8 cellular contexts compared by ENCODE assay signal in genomic region chr22:38706101-38706884, GRCh38. TPM values are rescaled to one million over a fixed set of nuclear protein-coding genes. Genes with fewer than 3 reads are reported as not detected.
A peak's percentile ranks its signal among the peaks of the same experiment; 100 is the strongest.
DNase-seq lines count a peak whose midpoint lies in the region; ATAC-seq, FAIRE-seq and TF ChIP-seq lines count a peak whose summit lies in the region.

No MANE protein-coding gene starts in this region.

- peak overlapping the region; percentile 81 to 83 for H3K27ac Mint-ChIP-seq in T-cell

- H3K27me3 Mint-ChIP-seq in T-cell, result no peaks in the 10 kb centered on the region

- no peaks in the 10 kb centered on the region for H3K9me3 Mint-ChIP-seq in T-cell

- peak overlapping the region; percentile 93 for H3K9ac ChIP-seq in keratinocyte (ENCODE audit: control insufficient read depth, extremely low read depth, insufficient read depth, low read length)

- H3K36me3 Mint-ChIP-seq in T-cell, result peaks cover 26% of the 10 kb centered on the region

- H3K9me3 ChIP-seq in keratinocyte (ENCODE audit: control insufficient read depth, low read depth, low read length), result no peaks in the 10 kb centered on the region

- H3K4me1 Mint-ChIP-seq in T-cell, result peaks cover 56 to 65% (median 60%) of the 10 kb centered on the region in 3 donors

- POLR2A ChIA-PET in T-cell (lab: Charles Lee), result interaction anchor here in 1 of 2 donors (0.6 to 1.9 kb wide), 6 partner anchors 12 to 348 kb away, joined by 3 to 8 read pairs (median 4); partner anchors contain the start of gene TOMM22

- H3K27ac ChIP-seq in keratinocyte (ENCODE audit: control insufficient read depth, insufficient read depth, low read length), result peak overlapping the region; percentile 94

- H3K79me2 ChIP-seq in keratinocyte (ENCODE audit: control insufficient read depth, insufficient read depth, low read length), result peaks cover 52% of the 10 kb centered on the region

- H2AFZ ChIP-seq in keratinocyte (ENCODE audit: control insufficient read depth, low read length), result peak overlapping the region; percentile 64

- H3K4me3 ChIP-seq in GM08714 (ENCODE audit: low read length), result peak overlapping the region; percentile 98
- peak overlapping the region; percentile 94 to 95 for H3K4me3 ChIP-seq in cardiac fibroblast (replicated peaks in 1 of 2; ENCODE audit: low read depth in 2 of 2, low read length in 2 of 2)
- peak overlapping the region; percentile 88 to 99 (median 89) for H3K4me3 ChIP-seq in keratinocyte (ENCODE audit: control insufficient read depth in 2 of 3, extremely low read depth in 1 of 3, insufficient read depth in 2 of 3, low read depth in 1 of 3, low read length in 3 of 3)

- H3K4me2 ChIP-seq in keratinocyte (ENCODE audit: control insufficient read depth, extremely low read depth, insufficient read depth, low read depth, low read length), result peak overlapping the region; percentile 98

- H3K36me3 ChIP-seq in keratinocyte (ENCODE audit: control insufficient read depth in 2 of 2, extremely low read depth in 1 of 2, insufficient read depth in 2 of 2, low read length in 2 of 2), result peaks cover 0 to 7% of the 10 kb centered on the region in 2 experiments

- CTCF ChIA-PET in T-cell (lab: Charles Lee), result interaction anchor here (0.6 to 3.6 kb wide), 6 partner anchors 16 to 300 kb away, joined by 3 to 17 read pairs (median 6); partner anchors contain the start of gene TOMM22 (in 2 of the 2)

- no peaks in the 10 kb centered on the region for H3K27me3 ChIP-seq in keratinocyte (ENCODE audit: control insufficient read depth, extremely low read depth, insufficient read depth, low read length)

- H3K4me1 ChIP-seq in keratinocyte (ENCODE audit: control insufficient read depth, extremely low read depth, insufficient read depth, low read length), result peaks cover 29% of the 10 kb centered on the region

- peak overlapping the region; percentile 89 to 90 (median 90) for H3K4me3 Mint-ChIP-seq in T-cell

- FAIRE-seq in keratinocyte (lab: Jason Lieb, UNC), result no peak

- H3K9me1 ChIP-seq in keratinocyte (ENCODE audit: control insufficient read depth, extremely low read depth, insufficient read depth, low read length), result peaks cover 6% of the 10 kb centered on the region

- TF ChIP-seq CTCF in cardiac fibroblast (IDR thresholded peaks at IDR 0.05; ENCODE audit: low read depth, low read length), result no peak
- TF ChIP-seq CTCF in keratinocyte (optimal IDR thresholded peaks at IDR 0.05 in 1 of 3, IDR thresholded peaks at IDR 0.05 in 1 of 3, conservative IDR thresholded peaks at IDR 0.05 in 1 of 3; ENCODE audit: extremely low read depth in 1 of 3, insufficient read depth in 2 of 3, low read length in 3 of 3), result no peak

- dilution Hi-C loops in keratinocyte (cut with MboI; ENCODE audit: extremely low pct_ligation_motif_present, low sequenced_read_pairs), result no loop called here

- peaks cover 4% of the 10 kb centered on the region for H4K20me1 ChIP-seq in keratinocyte (ENCODE audit: control insufficient read depth, extremely low read depth, insufficient read depth, low read length)

- peak; percentile 2 for ATAC-seq in HG02798 (IDR thresholded peaks at IDR 0.05; ENCODE audit: poor library complexity, unreplicated experiment)
- peak in 1 of 4 experiments; percentile 0 for ATAC-seq in T-cell (replicated peaks in 1 of 4)

- peak in 18 of 34 experiments; percentile 8 to 37 (median 20) for DNase-seq in T-cell
- peak; percentile 35 to 53 for DNase-seq in cardiac fibroblast (ENCODE audit: low read depth in 2 of 2)
- DNase-seq in keratinocyte (ENCODE audit: low read depth, low spot score), result no peak
- DNase-seq in stimulated activated CD4-positive, alpha-beta T cell treated with anti-CD3 and anti-CD28 coated beads, Interleukin-15, amount 100 ng/mL, for 24 hours, result peak; percentile 51
- no peak for DNase-seq in NCI-H2107 treated with DMSO at 0.1 percent for 48 hours (lab: John Stamatoyannopoulos, UW; ENCODE audit: unreplicated experiment)
- DNase-seq in NCI-H187 (lab: John Stamatoyannopoulos, UW), result no peak

RNA-seq across cellular contexts. Expression of gene GTPBP1, which starts 0.5 kb away (rescaled TPM):
- total RNA-seq in T-cell, result 100 to 1,000 TPM in 2 of 5 donors, 10 to 100 TPM in 3; 79.1 to 229 (median 83.3) TPM
- 9.7 to 19.8 TPM (median 16.3 TPM) in 3 replicates for polyA plus RNA-seq in keratinocyte
- 28.5 TPM for polyA plus RNA-seq in keratinocyte (2011; ENCODE audit: low read depth)
- 7.8 and 12.9 TPM in 2 replicates for polyA plus RNA-seq in keratinocyte (2011; cell fraction: cytosol; rRNA removed)
- 28.5 and 32.0 TPM in 2 replicates for polyA plus RNA-seq in keratinocyte (2011; cell fraction: nucleus; rRNA removed)
- 15.9 and 21.3 TPM in 2 replicates for polyA plus RNA-seq in keratinocyte (2012; ENCODE audit: low replicate concordance)
- polyA minus RNA-seq in keratinocyte, result 26.2 to 57.6 TPM (median 36.7 TPM) in 3 replicates
- 16.3 TPM for polyA minus RNA-seq in keratinocyte (2011; cell fraction: cytosol; rRNA and poly(A)+ RNA removed)
- polyA minus RNA-seq in keratinocyte (2011; cell fraction: nucleus; rRNA and poly(A)+ RNA removed), result 19.1 and 20.2 TPM in 2 replicates

RNA-seq across cellular contexts. Expression of gene JOSD1, which starts 5.5 kb away (rescaled TPM):
- 100 to 1,000 TPM in 2 of 5 donors, 10 to 100 TPM in 3; 78.4 to 164 (median 83.5) TPM for total RNA-seq in T-cell
- polyA plus RNA-seq in keratinocyte, result 23.8 to 40.7 TPM (median 32.6 TPM) in 3 replicates
- 6.0 TPM for polyA plus RNA-seq in keratinocyte (2011; ENCODE audit: low read depth)
- polyA plus RNA-seq in keratinocyte (2011; cell fraction: cytosol; rRNA removed), result 29.7 and 32.1 TPM in 2 replicates
- polyA plus RNA-seq in keratinocyte (2011; cell fraction: nucleus; rRNA removed), result 39.0 and 39.2 TPM in 2 replicates
- polyA plus RNA-seq in keratinocyte (2012; ENCODE audit: low replicate concordance), result 20.6 and 34.6 TPM in 2 replicates
- polyA minus RNA-seq in keratinocyte, result 23.5 to 56.9 TPM (median 33.5 TPM) in 3 replicates
- polyA minus RNA-seq in keratinocyte (2011; cell fraction: cytosol; rRNA and poly(A)+ RNA removed), result 38.6 TPM
- 19.1 and 31.5 TPM in 2 replicates for polyA minus RNA-seq in keratinocyte (2011; cell fraction: nucleus; rRNA and poly(A)+ RNA removed)

RNA-seq across cellular contexts. Expression of gene TOMM22, which starts 24.5 kb away (rescaled TPM):
- total RNA-seq in T-cell, result 10 to 100 TPM; 52.4 to 58.1 (median 53.3) TPM
- polyA plus RNA-seq in keratinocyte, result 45.3 to 85.6 TPM (median 81.8 TPM) in 3 replicates
- polyA plus RNA-seq in keratinocyte (2011; ENCODE audit: low read depth), result 22.0 TPM
- 55.9 and 94.3 TPM in 2 replicates for polyA plus RNA-seq in keratinocyte (2011; cell fraction: cytosol; rRNA removed)
- 23.1 and 24.1 TPM in 2 replicates for polyA plus RNA-seq in keratinocyte (2011; cell fraction: nucleus; rRNA removed)
- 48.1 and 71.8 TPM in 2 replicates for polyA plus RNA-seq in keratinocyte (2012; ENCODE audit: low replicate concordance)
- polyA minus RNA-seq in keratinocyte, result 20.3 to 50.9 TPM (median 35.2 TPM) in 3 replicates
- 41.4 TPM for polyA minus RNA-seq in keratinocyte (2011; cell fraction: cytosol; rRNA and poly(A)+ RNA removed)
- polyA minus RNA-seq in keratinocyte (2011; cell fraction: nucleus; rRNA and poly(A)+ RNA removed), result 5.1 and 9.5 TPM in 2 replicates

RNA-seq across cellular contexts. Expression of gene SUN2, which starts 49.5 kb away (rescaled TPM):
- total RNA-seq in T-cell, result 1,000 to 10,000 TPM in 2 of 5 donors, 100 to 1,000 TPM in 3; 526 to 1,075 (median 979) TPM
- polyA plus RNA-seq in keratinocyte, result 15.9 to 23.2 TPM (median 21.9 TPM) in 3 replicates
- polyA plus RNA-seq in keratinocyte (2011; ENCODE audit: low read depth), result 27.4 TPM
- 4.7 and 7.9 TPM in 2 replicates for polyA plus RNA-seq in keratinocyte (2011; cell fraction: cytosol; rRNA removed)
- polyA plus RNA-seq in keratinocyte (2011; cell fraction: nucleus; rRNA removed), result 40.0 and 46.0 TPM in 2 replicates
- 22.5 and 30.2 TPM in 2 replicates for polyA plus RNA-seq in keratinocyte (2012; ENCODE audit: low replicate concordance)
- polyA minus RNA-seq in keratinocyte, result 34.9 to 94.3 TPM (median 45.6 TPM) in 3 replicates
- polyA minus RNA-seq in keratinocyte (2011; cell fraction: cytosol; rRNA and poly(A)+ RNA removed), result 35.5 TPM
- polyA minus RNA-seq in keratinocyte (2011; cell fraction: nucleus; rRNA and poly(A)+ RNA removed), result 72.8 and 78.4 TPM in 2 replicates

RNA-seq across cellular contexts. Expression of gene CBY1, which starts 49.9 kb away (rescaled TPM):
- total RNA-seq in T-cell, result 10 to 100 TPM; 10.3 to 32.0 (median 27.8) TPM
- polyA plus RNA-seq in keratinocyte, result 39.5 to 45.0 TPM (median 40.3 TPM) in 3 replicates
- 18.5 TPM for polyA plus RNA-seq in keratinocyte (2011; ENCODE audit: low read depth)
- 30.3 and 34.5 TPM in 2 replicates for polyA plus RNA-seq in keratinocyte (2011; cell fraction: cytosol; rRNA removed)
- 24.3 and 24.5 TPM in 2 replicates for polyA plus RNA-seq in keratinocyte (2011; cell fraction: nucleus; rRNA removed)
- 21.4 and 36.6 TPM in 2 replicates for polyA plus RNA-seq in keratinocyte (2012; ENCODE audit: low replicate concordance)
- polyA minus RNA-seq in keratinocyte, result 11.8 to 24.6 TPM (median 16.6 TPM) in 3 replicates
- polyA minus RNA-seq in keratinocyte (2011; cell fraction: cytosol; rRNA and poly(A)+ RNA removed), result 7.9 TPM
- polyA minus RNA-seq in keratinocyte (2011; cell fraction: nucleus; rRNA and poly(A)+ RNA removed), result 5.1 and 12.6 TPM in 2 replicates

Comparison
In these comparisons a context has a peak if more than half of its experiments do, and no peak if none do; other contexts are left out.
1. DNase-seq: peak in T-cell (18 of 34), cardiac fibroblast (2 of 2) and stimulated activated CD4-positive, alpha-beta T cell treated with anti-CD3 and anti-CD28 coated beads, Interleukin-15, amount 100 ng/mL, for 24 hours (single experiment); none in keratinocyte (single experiment), NCI-H2107 treated with DMSO at 0.1 percent for 48 hours (single experiment) and NCI-H187 (0 of 2).
2. Peak in every context shown above with its lines, with median percentiles within 50 percentile points of each other: H3K4me3 ChIP-seq.